Comparison of ENCODE assay signal across 8 cellular contexts in genomic region chr6:26594730-26595632, GRCh38. TPM values are rescaled to one million over a fixed set of nuclear protein-coding genes. Genes with fewer than 3 reads are reported as not detected.
A peak's percentile ranks its signal among the peaks of the same experiment; 100 is the strongest.
DNase-seq lines count a peak whose midpoint lies in the region; ATAC-seq, FAIRE-seq and TF ChIP-seq lines count a peak whose summit lies in the region.

No MANE protein-coding gene starts in this region.

- H3K27me3 ChIP-seq in iPS-15b (ENCODE audit: control insufficient read depth, insufficient read depth, low read length): no peaks in the 10 kb centered on the region

- H3K4me1 Mint-ChIP-seq in activated T-cell treated with anti-CD3 and anti-CD28 coated beads, Interleukin-2, amount 50 U/mL, for 72 hours (ENCODE audit: low read depth): peaks cover 32% of the 10 kb centered on the region

- no peak for DNase-seq in GM12891 (ENCODE audit: insufficient read length, low spot score)
- DNase-seq in NB4 (ENCODE audit: low read depth): peak; percentile 60
- peak; percentile 46 to 57 for DNase-seq in activated T-cell treated with anti-CD3 and anti-CD28 coated beads, Interleukin-2, amount 50 U/mL, for 72 hours
- peak; percentile 81 for DNase-seq in stimulated activated CD8-positive, alpha-beta memory T cell treated with anti-CD3 and anti-CD28 coated beads, Interleukin-4, amount 100 ng/mL, for 48 hours
- no peak for DNase-seq in activated effector memory CD4-positive, alpha-beta T cell treated with Interleukin-2 at 50 U/mL for 16 hours
- DNase-seq in GF-D8 (lab: John Stamatoyannopoulos, UW): no peak
- DNase-seq in activated gamma-delta T cell (lab: John Stamatoyannopoulos, UW): no peak

- TF ChIP-seq POLR2A in GM12891 (IDR thresholded peaks at IDR 0.05; ENCODE audit: low read depth, low read length): no peak
- no peak for TF ChIP-seq POLR2A in NB4 (IDR thresholded peaks at IDR 0.05; ENCODE audit: extremely low read depth, insufficient read length)

- H3K4me3 ChIP-seq in NB4 (ENCODE audit: low read depth, low read length) (peak overlapping the region; percentile 4), iPS-15b (ENCODE audit: low read depth, low read length) (peak overlapping the region; percentile 99)

- peak overlapping the region; percentile 90 for H3K27ac Mint-ChIP-seq in activated T-cell treated with anti-CD3 and anti-CD28 coated beads, Interleukin-2, amount 50 U/mL, for 72 hours

- no peak overlapping the region for H3K9ac ChIP-seq in iPS-15b (ENCODE audit: low read depth, low read length)

- no peak for TF ChIP-seq CTCF in NB4 (IDR thresholded peaks at IDR 0.05; ENCODE audit: low read depth, low read length)

- peak; percentile 54 for FAIRE-seq in GM12891 (lab: Jason Lieb, UNC)

- ATAC-seq in activated T-cell treated with anti-CD3 and anti-CD28 coated beads, Interleukin-2, amount 50 U/mL, for 72 hours (replicated peaks in 1 of 2): peak in 1 of 2 donors; percentile 18

- peaks cover 25% of the 10 kb centered on the region for H3K27me3 Mint-ChIP-seq in activated T-cell treated with anti-CD3 and anti-CD28 coated beads, Interleukin-2, amount 50 U/mL, for 72 hours (ENCODE audit: low read depth)

- H3K4me1 ChIP-seq in iPS-15b (ENCODE audit: control insufficient read depth, insufficient read depth, low read length): peaks cover 5% of the 10 kb centered on the region

- peaks cover 12% of the 10 kb centered on the region for H3K36me3 ChIP-seq in iPS-15b (ENCODE audit: control insufficient read depth, insufficient read depth, low read length)

- H3K9me3 Mint-ChIP-seq in activated T-cell treated with anti-CD3 and anti-CD28 coated beads, Interleukin-2, amount 50 U/mL, for 72 hours: no peaks in the 10 kb centered on the region

- peak overlapping the region; percentile 52 to 69 for H3K4me3 Mint-ChIP-seq in activated T-cell treated with anti-CD3 and anti-CD28 coated beads, Interleukin-2, amount 50 U/mL, for 72 hours

- H3K36me3 Mint-ChIP-seq in activated T-cell treated with anti-CD3 and anti-CD28 coated beads, Interleukin-2, amount 50 U/mL, for 72 hours (ENCODE audit: insufficient read depth in 2 of 2): peaks cover 4 to 11% of the 10 kb centered on the region in 2 donors

- H3K9me3 ChIP-seq in iPS-15b (ENCODE audit: control insufficient read depth, insufficient read depth, low read length): no peaks in the 10 kb centered on the region

TF ChIP-seq in GM12891, 5 proteins besides CTCF, POLR2A, EP300 and RAD21:
- TF ChIP-seq POLR2AphosphoS5 (IDR thresholded peaks at IDR 0.05; ENCODE audit: low read depth, low read length) (no peak), SPI1 (IDR thresholded peaks at IDR 0.05; ENCODE audit: low read depth, low read length) (no peak), PAX5 (IDR thresholded peaks at IDR 0.05; ENCODE audit: insufficient read depth, low read length, severe bottlenecking) (no peak), TAF1 (IDR thresholded peaks at IDR 0.05; ENCODE audit: low read depth, low read length) (no peak), POU2F2 (IDR thresholded peaks at IDR 0.05; ENCODE audit: low read depth, low read length) (no peak)

RNA-seq across cellular contexts. Expression of gene ABT1, which starts 1.8 kb away (rescaled TPM):
- 18.4 TPM for polyA plus RNA-seq in GM12891 (2012; ENCODE audit: low read depth, missing spikeins)
- total RNA-seq in activated T-cell treated with anti-CD3 and anti-CD28 coated beads, Interleukin-2, amount 50 U/mL, for 72 hours: 10 to 100 TPM; 20.9 to 21.8 TPM

RNA-seq across cellular contexts. Expression of gene HMGN4, which starts 56.8 kb away (rescaled TPM):
- 46.8 TPM for polyA plus RNA-seq in GM12891 (2012; ENCODE audit: low read depth, missing spikeins)
- 10 to 100 TPM; 84.7 to 90.9 TPM for total RNA-seq in activated T-cell treated with anti-CD3 and anti-CD28 coated beads, Interleukin-2, amount 50 U/mL, for 72 hours

Comparison
In these comparisons a context has a peak if more than half of its experiments do, and no peak if none do; other contexts are left out.
1. DNase-seq: peak in NB4 (single experiment), activated T-cell treated with anti-CD3 and anti-CD28 coated beads, Interleukin-2, amount 50 U/mL, for 72 hours (2 of 2) and stimulated activated CD8-positive, alpha-beta memory T cell treated with anti-CD3 and anti-CD28 coated beads, Interleukin-4, amount 100 ng/mL, for 48 hours (single experiment); none in GM12891 (single experiment), activated effector memory CD4-positive, alpha-beta T cell treated with Interleukin-2 at 50 U/mL for 16 hours (single experiment), GF-D8 (single experiment) and activated gamma-delta T cell (single experiment).